1 cellular context compared by ENCODE assay signal in the genomic region with DNA sequence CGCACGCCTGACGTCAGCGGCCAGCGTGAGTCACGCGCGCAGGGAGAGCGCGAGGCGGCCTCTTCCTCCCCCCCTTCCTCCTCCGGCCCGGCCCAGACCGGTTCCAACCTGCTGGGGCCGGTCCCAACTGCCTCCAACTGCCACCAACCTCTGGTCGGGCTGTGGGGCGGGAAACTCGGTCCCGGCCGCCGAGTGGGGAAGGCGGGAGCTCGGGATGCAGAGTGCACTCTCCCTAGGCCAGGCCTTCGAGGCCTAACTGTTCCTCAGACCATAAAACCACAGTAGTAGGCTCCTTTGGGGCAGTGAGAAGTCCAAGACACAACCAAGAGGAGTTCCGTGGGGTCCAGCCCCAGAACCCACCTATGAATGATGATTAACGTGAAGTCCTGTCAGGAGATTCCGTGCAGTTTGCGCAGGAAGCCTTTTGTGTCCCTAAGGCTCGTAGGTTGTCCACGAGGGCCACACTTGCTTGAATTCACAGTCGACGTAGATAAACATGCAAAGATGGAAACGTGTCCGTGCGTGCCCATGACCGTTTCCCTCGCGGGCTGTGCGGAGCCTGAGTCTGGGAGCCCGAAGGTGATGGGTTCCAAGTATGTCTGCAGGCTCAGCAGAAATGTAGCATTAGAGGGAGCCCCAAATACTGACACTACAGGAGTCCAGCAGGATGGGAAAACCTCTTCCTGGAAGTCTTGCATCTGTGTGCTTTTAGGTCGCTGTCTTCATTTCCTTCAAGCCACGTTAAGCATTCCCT.
A peak's percentile ranks its signal among the peaks of the same experiment; 100 is the strongest.
TF ChIP-seq lines count a peak whose summit lies in the region.

No MANE protein-coding gene starts in this region.

TF ChIP-seq in HepG2, 621 proteins besides CTCF, POLR2A, EP300 and RAD21 (continued from another document):
- TF ChIP-seq HOXA7 (CRISPR knock-in tag; IDR thresholded peaks at IDR 0.05) (no peak), ZNF256 (CRISPR knock-in tag; conservative IDR thresholded peaks at IDR 0.05) (peak; percentile 72), ZFAT (CRISPR knock-in tag; conservative IDR thresholded peaks at IDR 0.05) (no peak), EZH2 (conservative IDR thresholded peaks at IDR 0.05; ENCODE audit: low read depth, low read length) (no peak)
- TF ChIP-seq, protein P1, sequence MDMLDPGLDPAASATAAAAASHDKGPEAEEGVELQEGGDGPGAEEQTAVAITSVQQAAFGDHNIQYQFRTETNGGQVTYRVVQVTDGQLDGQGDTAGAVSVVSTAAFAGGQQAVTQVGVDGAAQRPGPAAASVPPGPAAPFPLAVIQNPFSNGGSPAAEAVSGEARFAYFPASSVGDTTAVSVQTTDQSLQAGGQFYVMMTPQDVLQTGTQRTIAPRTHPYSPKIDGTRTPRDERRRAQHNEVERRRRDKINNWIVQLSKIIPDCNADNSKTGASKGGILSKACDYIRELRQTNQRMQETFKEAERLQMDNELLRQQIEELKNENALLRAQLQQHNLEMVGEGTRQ (IDR thresholded peaks at IDR 0.05; ENCODE audit: low read depth, low read length), result no peak
- TF ChIP-seq, protein P1 (CRISPR knock-in tag; IDR thresholded peaks at IDR 0.05; ENCODE audit: borderline replicate concordance), result peak; percentile 70; the same call in 1 of the 2 replicates
- TF ChIP-seq, protein P2, sequence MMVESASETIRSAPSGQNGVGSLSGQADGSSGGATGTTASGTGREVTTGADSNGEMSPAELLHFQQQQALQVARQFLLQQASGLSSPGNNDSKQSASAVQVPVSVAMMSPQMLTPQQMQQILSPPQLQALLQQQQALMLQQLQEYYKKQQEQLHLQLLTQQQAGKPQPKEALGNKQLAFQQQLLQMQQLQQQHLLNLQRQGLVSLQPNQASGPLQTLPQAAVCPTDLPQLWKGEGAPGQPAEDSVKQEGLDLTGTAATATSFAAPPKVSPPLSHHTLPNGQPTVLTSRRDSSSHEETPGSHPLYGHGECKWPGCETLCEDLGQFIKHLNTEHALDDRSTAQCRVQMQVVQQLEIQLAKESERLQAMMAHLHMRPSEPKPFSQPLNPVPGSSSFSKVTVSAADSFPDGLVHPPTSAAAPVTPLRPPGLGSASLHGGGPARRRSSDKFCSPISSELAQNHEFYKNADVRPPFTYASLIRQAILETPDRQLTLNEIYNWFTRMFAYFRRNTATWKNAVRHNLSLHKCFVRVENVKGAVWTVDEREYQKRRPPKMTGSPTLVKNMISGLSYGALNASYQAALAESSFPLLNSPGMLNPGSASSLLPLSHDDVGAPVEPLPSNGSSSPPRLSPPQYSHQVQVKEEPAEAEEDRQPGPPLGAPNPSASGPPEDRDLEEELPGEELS (CRISPR knock-in tag; IDR thresholded peaks at IDR 0.05), result no peak; the same call in 1 of the 2 replicates
